11 cellular contexts compared by ENCODE assay signal in the genomic region with DNA sequence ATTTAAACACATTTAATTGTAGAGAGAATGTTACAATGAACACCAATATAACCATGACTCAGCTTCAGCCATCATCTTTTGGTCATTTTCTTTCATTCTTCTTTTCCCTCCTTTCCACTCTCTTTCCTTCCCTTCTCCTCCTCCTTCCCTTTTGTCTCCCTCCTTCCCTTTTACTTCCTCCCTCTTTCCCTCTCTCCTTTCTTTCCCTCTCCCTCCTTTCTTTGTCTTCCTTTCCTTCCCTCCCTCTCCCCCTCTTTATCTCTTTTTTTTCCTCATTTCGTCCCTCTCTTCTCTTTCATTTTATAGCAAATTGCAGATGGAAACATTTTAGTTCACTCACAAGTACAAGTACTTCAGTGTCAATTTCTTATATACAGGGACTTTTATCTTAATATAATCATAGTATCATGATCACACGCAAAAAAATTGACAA. TPM values are rescaled to one million over a fixed set of nuclear protein-coding genes. Genes with fewer than 3 reads are reported as not detected.
DNase-seq lines count a peak whose midpoint lies in the region; ATAC-seq and TF ChIP-seq lines count a peak whose summit lies in the region.
"Had no signal": no experiment of that assay in that cellular context is flagged by ENCODE, and none has a peak within 500 bp of the region (broad histone marks: within the 10 kb centered on the region; RNA-seq: fewer than 3 reads in every experiment).

No MANE protein-coding gene starts in this region.

- POLR2A ChIA-PET in WTC11 (lab: Charles Lee) = no interaction called here

- no peaks in the 10 kb centered on the region; the same call in 1 of the 2 replicates for H3K9me3 ChIP-seq in iPS-20b (ENCODE audit: insufficient read depth, low read depth, low read length)
- no peaks in the 10 kb centered on the region for H3K9me3 ChIP-seq in subcutaneous abdominal adipose tissue (ENCODE audit: control insufficient read depth in 5 of 5, low read length in 5 of 5)

- no peak overlapping the region for H3K27ac ChIP-seq in iPS-20b (ENCODE audit: low read length)
- peak overlapping the region; percentile 0 for H3K27ac ChIP-seq in subcutaneous abdominal adipose tissue (ENCODE audit: low read depth, low read length)
- H3K27ac ChIP-seq: WERI-Rb-1 had no signal

- H3K27me3 ChIP-seq in iPS-20b (ENCODE audit: insufficient read depth, low read length) (peaks cover 7% of the 10 kb centered on the region; the same call in 1 of the 2 replicates), subcutaneous abdominal adipose tissue (ENCODE audit: control insufficient read depth in 5 of 5, insufficient read depth in 4 of 5, low read length in 5 of 5) (peaks cover 0 to under 1% (median 0%) of the 10 kb centered on the region in 5 donors)

- peak overlapping the region; percentile 94 to 97 for H3K4me3 Mint-ChIP-seq in activated T-cell treated with anti-CD3 and anti-CD28 coated beads, Interleukin-2, amount 50 U/mL, for 72 hours
- peak overlapping the region; percentile 98 for H3K4me3 Mint-ChIP-seq in WTC11

- H3K4me1 ChIP-seq in iPS-20b (ENCODE audit: insufficient read depth, low read length) = peaks cover 3% of the 10 kb centered on the region; the same call in 1 of the 2 replicates
- peaks cover 2 to 38% (median 34%) of the 10 kb centered on the region in 5 donors for H3K4me1 ChIP-seq in subcutaneous abdominal adipose tissue (ENCODE audit: control insufficient read depth in 5 of 5, insufficient read depth in 5 of 5, low read length in 5 of 5)

- H3K4me1 Mint-ChIP-seq in activated T-cell treated with anti-CD3 and anti-CD28 coated beads, Interleukin-2, amount 50 U/mL, for 72 hours (ENCODE audit: low read depth) = peaks cover 44% of the 10 kb centered on the region
- H3K4me1 Mint-ChIP-seq in WTC11 = peaks cover 26% of the 10 kb centered on the region

- H3K9ac ChIP-seq in iPS-20b (ENCODE audit: low read depth, low read length) (no peak overlapping the region), subcutaneous abdominal adipose tissue (ENCODE audit: low read length in 5 of 5) (peak overlapping the region in 1 of 5 donors; percentile 28)

- H3K27ac Mint-ChIP-seq in activated T-cell treated with anti-CD3 and anti-CD28 coated beads, Interleukin-2, amount 50 U/mL, for 72 hours = no peak overlapping the region
- H3K27ac Mint-ChIP-seq in WTC11 = no peak overlapping the region; the same call in 1 of the 2 replicates

- H3K36me3 ChIP-seq in iPS-20b (ENCODE audit: insufficient read depth, low read depth, low read length) (no peaks in the 10 kb centered on the region), subcutaneous abdominal adipose tissue (ENCODE audit: control insufficient read depth in 5 of 5, insufficient read depth in 5 of 5, low read length in 5 of 5) (no peaks in the 10 kb centered on the region)
- H3K36me3 ChIP-seq: WERI-Rb-1 had no signal

- no peak for DNase-seq in activated T-cell treated with anti-CD3 and anti-CD28 coated beads, Interleukin-2, amount 50 U/mL, for 72 hours
- DNase-seq in activated T-cell treated with anti-CD3 and anti-CD28 coated beads for 4 hours (no peak), WTC11 (ENCODE audit: low spot score) (no peak), UCSD-AML1 (lab: John Stamatoyannopoulos, UW; ENCODE audit: unreplicated experiment) (no peak)
- no peak for DNase-seq in NK-92 treated with Interleukin-12 subunit alpha and Interleukin-12 subunit beta, amount 100 ng/mL, for 24 hours (lab: John Stamatoyannopoulos, UW)
- DNase-seq in stimulated activated CD4-positive, alpha-beta T cell treated with anti-CD3 and anti-CD28 coated beads, Interleukin-12 subunit alpha, Interleukin-12 subunit beta, amount 100 ng/mL, for 4 hours = no peak
- DNase-seq: amniotic stem cell, NCI-H146, WERI-Rb-1 had no signal

- no peaks in the 10 kb centered on the region for H3K9me3 Mint-ChIP-seq in activated T-cell treated with anti-CD3 and anti-CD28 coated beads, Interleukin-2, amount 50 U/mL, for 72 hours
- H3K9me3 Mint-ChIP-seq in WTC11 = peaks cover 4% of the 10 kb centered on the region; the same call in 1 of the 2 replicates

- TF ChIP-seq CTCF in WTC11 (IDR thresholded peaks at IDR 0.05) = no peak

- CTCF ChIA-PET in WTC11 (lab: Charles Lee) = no interaction called here

- peaks cover 2 to 4% of the 10 kb centered on the region in 2 donors for H3K36me3 Mint-ChIP-seq in activated T-cell treated with anti-CD3 and anti-CD28 coated beads, Interleukin-2, amount 50 U/mL, for 72 hours (ENCODE audit: insufficient read depth in 2 of 2)
- H3K36me3 Mint-ChIP-seq in WTC11 = peaks cover 8% of the 10 kb centered on the region

- H3K4me3 ChIP-seq in iPS-20b (ENCODE audit: low read length) (peak overlapping the region; percentile 84), subcutaneous abdominal adipose tissue (ENCODE audit: low read depth in 1 of 5, low read length in 5 of 5) (no peak overlapping the region)

- H3K27me3 Mint-ChIP-seq in activated T-cell treated with anti-CD3 and anti-CD28 coated beads, Interleukin-2, amount 50 U/mL, for 72 hours (ENCODE audit: low read depth) = peaks cover 9% of the 10 kb centered on the region
- H3K27me3 Mint-ChIP-seq in WTC11 (ENCODE audit: low read depth) = peaks cover 5% of the 10 kb centered on the region

- no peak for ATAC-seq in activated T-cell treated with anti-CD3 and anti-CD28 coated beads, Interleukin-2, amount 50 U/mL, for 72 hours (replicated peaks in 1 of 2)
- ATAC-seq in WTC11 = no peak

TF ChIP-seq in WTC11, 78 proteins besides CTCF, POLR2A, EP300 and RAD21 (continues in another document):
- TF ChIP-seq, protein P1, sequence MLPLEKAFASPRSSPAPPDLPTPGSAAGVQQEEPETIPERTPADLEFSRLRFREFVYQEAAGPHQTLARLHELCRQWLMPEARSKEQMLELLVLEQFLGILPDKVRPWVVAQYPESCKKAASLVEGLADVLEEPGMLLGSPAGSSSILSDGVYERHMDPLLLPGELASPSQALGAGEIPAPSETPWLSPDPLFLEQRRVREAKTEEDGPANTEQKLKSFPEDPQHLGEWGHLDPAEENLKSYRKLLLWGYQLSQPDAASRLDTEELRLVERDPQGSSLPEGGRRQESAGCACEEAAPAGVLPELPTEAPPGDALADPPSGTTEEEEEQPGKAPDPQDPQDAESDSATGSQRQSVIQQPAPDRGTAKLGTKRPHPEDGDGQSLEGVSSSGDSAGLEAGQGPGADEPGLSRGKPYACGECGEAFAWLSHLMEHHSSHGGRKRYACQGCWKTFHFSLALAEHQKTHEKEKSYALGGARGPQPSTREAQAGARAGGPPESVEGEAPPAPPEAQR (CRISPR knock-in tag; IDR thresholded peaks at IDR 0.05) = no peak
- TF ChIP-seq, protein P2, sequence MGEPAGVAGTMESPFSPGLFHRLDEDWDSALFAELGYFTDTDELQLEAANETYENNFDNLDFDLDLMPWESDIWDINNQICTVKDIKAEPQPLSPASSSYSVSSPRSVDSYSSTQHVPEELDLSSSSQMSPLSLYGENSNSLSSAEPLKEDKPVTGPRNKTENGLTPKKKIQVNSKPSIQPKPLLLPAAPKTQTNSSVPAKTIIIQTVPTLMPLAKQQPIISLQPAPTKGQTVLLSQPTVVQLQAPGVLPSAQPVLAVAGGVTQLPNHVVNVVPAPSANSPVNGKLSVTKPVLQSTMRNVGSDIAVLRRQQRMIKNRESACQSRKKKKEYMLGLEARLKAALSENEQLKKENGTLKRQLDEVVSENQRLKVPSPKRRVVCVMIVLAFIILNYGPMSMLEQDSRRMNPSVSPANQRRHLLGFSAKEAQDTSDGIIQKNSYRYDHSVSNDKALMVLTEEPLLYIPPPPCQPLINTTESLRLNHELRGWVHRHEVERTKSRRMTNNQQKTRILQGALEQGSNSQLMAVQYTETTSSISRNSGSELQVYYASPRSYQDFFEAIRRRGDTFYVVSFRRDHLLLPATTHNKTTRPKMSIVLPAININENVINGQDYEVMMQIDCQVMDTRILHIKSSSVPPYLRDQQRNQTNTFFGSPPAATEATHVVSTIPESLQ (CRISPR knock-in tag; IDR thresholded peaks at IDR 0.05) = no peak
- no peak for TF ChIP-seq GABPB1 (CRISPR knock-in tag; IDR thresholded peaks at IDR 0.05)
- TF ChIP-seq ZNF416 (CRISPR knock-in tag; IDR thresholded peaks at IDR 0.05) = no peak
- TF ChIP-seq ELF4 (CRISPR knock-in tag; IDR thresholded peaks at IDR 0.05; ENCODE audit: low read depth) = no peak
- TF ChIP-seq TEAD4 (CRISPR knock-in tag; IDR thresholded peaks at IDR 0.05) = no peak
- TF ChIP-seq, protein P3, sequence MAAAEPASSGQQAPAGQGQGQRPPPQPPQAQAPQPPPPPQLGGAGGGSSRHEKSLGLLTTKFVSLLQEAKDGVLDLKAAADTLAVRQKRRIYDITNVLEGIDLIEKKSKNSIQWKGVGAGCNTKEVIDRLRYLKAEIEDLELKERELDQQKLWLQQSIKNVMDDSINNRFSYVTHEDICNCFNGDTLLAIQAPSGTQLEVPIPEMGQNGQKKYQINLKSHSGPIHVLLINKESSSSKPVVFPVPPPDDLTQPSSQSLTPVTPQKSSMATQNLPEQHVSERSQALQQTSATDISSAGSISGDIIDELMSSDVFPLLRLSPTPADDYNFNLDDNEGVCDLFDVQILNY (CRISPR knock-in tag; IDR thresholded peaks at IDR 0.05) = no peak
- TF ChIP-seq, protein P4, sequence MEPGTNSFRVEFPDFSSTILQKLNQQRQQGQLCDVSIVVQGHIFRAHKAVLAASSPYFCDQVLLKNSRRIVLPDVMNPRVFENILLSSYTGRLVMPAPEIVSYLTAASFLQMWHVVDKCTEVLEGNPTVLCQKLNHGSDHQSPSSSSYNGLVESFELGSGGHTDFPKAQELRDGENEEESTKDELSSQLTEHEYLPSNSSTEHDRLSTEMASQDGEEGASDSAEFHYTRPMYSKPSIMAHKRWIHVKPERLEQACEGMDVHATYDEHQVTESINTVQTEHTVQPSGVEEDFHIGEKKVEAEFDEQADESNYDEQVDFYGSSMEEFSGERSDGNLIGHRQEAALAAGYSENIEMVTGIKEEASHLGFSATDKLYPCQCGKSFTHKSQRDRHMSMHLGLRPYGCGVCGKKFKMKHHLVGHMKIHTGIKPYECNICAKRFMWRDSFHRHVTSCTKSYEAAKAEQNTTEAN (CRISPR knock-in tag; IDR thresholded peaks at IDR 0.05) = no peak
- TF ChIP-seq, protein P5, sequence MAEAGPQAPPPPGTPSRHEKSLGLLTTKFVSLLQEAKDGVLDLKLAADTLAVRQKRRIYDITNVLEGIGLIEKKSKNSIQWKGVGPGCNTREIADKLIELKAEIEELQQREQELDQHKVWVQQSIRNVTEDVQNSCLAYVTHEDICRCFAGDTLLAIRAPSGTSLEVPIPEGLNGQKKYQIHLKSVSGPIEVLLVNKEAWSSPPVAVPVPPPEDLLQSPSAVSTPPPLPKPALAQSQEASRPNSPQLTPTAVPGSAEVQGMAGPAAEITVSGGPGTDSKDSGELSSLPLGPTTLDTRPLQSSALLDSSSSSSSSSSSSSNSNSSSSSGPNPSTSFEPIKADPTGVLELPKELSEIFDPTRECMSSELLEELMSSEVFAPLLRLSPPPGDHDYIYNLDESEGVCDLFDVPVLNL (CRISPR knock-in tag; IDR thresholded peaks at IDR 0.05; ENCODE audit: borderline replicate concordance, low read depth) = no peak

RNA-seq across cellular contexts. Expression of a gene that starts 1.8 kb away (rescaled TPM):
- 1 to 10 TPM; 3.3 to 5.2 TPM for total RNA-seq in activated T-cell treated with anti-CD3 and anti-CD28 coated beads, Interleukin-2, amount 50 U/mL, for 72 hours
- 5.4 to 8.4 TPM (median 6.8 TPM) in 3 replicates for total RNA-seq in WTC11 (2021)

RNA-seq across cellular contexts. Expression of a gene that starts 15.6 kb away (rescaled TPM):
- 1 to 10 TPM; 1.5 to 2.1 TPM for total RNA-seq in activated T-cell treated with anti-CD3 and anti-CD28 coated beads, Interleukin-2, amount 50 U/mL, for 72 hours
- total RNA-seq in WTC11 (2021) = 6.6 to 9.1 TPM (median 7.4 TPM) in 3 replicates

RNA-seq across cellular contexts. Expression of a gene that starts 48.0 kb away (rescaled TPM):
- total RNA-seq in activated T-cell treated with anti-CD3 and anti-CD28 coated beads, Interleukin-2, amount 50 U/mL, for 72 hours = 1 to 10 TPM; 5.6 to 6.4 TPM
- total RNA-seq in WTC11 (2021) = 7.8 to 8.5 TPM (median 8.3 TPM) in 3 replicates
